1 cellular context compared by ENCODE assay signal in the genomic region with DNA sequence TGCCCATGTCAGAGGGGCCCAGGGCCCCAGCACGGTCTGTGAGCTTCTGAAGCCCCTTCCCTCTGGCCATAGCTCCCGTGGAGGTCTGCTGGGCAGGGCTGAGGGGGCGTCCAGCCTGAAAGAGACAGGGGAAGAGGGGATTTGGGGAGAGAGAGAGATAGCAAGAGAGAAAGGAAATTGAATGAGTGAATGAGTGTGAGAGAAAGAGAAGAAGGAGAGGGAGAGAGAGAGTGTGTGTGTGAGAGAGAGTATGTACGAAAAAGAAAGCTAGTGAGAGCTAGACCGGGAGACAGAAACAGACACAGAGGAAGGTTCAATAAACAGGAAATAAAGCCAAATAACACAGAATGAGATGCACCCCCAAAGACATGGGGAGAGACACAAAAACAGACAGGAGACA.
TF ChIP-seq lines count a peak whose summit lies in the region.

No MANE protein-coding gene starts in this region.

TF ChIP-seq in HepG2, 621 proteins besides CTCF, POLR2A, EP300 and RAD21:
- TF ChIP-seq ZBTB7B (CRISPR knock-in tag; IDR thresholded peaks at IDR 0.05) (no peak), KDM6A (CRISPR knock-in tag; IDR thresholded peaks at IDR 0.05; ENCODE audit: low read depth) (no peak), HNF4A (CRISPR knock-in tag; IDR thresholded peaks at IDR 0.05) (no peak), REXO4 (CRISPR knock-in tag; IDR thresholded peaks at IDR 0.05; ENCODE audit: borderline replicate concordance) (no peak), SALL2 (CRISPR knock-in tag; IDR thresholded peaks at IDR 0.05) (no peak), ZBTB20 (CRISPR knock-in tag; IDR thresholded peaks at IDR 0.05; ENCODE audit: borderline replicate concordance, low read depth) (no peak), FIP1L1 (IDR thresholded peaks at IDR 0.05; ENCODE audit: borderline replicate concordance, insufficient read depth, low read depth, low read length) (no peak), HOXA9 (CRISPR knock-in tag; IDR thresholded peaks at IDR 0.05; ENCODE audit: borderline replicate concordance) (no peak)
- TF ChIP-seq, protein P1, sequence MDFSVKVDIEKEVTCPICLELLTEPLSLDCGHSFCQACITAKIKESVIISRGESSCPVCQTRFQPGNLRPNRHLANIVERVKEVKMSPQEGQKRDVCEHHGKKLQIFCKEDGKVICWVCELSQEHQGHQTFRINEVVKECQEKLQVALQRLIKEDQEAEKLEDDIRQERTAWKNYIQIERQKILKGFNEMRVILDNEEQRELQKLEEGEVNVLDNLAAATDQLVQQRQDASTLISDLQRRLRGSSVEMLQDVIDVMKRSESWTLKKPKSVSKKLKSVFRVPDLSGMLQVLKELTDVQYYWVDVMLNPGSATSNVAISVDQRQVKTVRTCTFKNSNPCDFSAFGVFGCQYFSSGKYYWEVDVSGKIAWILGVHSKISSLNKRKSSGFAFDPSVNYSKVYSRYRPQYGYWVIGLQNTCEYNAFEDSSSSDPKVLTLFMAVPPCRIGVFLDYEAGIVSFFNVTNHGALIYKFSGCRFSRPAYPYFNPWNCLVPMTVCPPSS (IDR thresholded peaks at IDR 0.05) = no peak
- TF ChIP-seq, protein P2, sequence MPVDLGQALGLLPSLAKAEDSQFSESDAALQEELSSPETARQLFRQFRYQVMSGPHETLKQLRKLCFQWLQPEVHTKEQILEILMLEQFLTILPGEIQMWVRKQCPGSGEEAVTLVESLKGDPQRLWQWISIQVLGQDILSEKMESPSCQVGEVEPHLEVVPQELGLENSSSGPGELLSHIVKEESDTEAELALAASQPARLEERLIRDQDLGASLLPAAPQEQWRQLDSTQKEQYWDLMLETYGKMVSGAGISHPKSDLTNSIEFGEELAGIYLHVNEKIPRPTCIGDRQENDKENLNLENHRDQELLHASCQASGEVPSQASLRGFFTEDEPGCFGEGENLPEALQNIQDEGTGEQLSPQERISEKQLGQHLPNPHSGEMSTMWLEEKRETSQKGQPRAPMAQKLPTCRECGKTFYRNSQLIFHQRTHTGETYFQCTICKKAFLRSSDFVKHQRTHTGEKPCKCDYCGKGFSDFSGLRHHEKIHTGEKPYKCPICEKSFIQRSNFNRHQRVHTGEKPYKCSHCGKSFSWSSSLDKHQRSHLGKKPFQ (CRISPR knock-in tag; IDR thresholded peaks at IDR 0.05; ENCODE audit: insufficient replicate concordance) = no peak
- TF ChIP-seq, protein P3, sequence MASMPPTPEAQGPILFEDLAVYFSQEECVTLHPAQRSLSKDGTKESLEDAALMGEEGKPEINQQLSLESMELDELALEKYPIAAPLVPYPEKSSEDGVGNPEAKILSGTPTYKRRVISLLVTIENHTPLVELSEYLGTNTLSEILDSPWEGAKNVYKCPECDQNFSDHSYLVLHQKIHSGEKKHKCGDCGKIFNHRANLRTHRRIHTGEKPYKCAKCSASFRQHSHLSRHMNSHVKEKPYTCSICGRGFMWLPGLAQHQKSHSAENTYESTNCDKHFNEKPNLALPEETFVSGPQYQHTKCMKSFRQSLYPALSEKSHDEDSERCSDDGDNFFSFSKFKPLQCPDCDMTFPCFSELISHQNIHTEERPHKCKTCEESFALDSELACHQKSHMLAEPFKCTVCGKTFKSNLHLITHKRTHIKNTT (CRISPR knock-in tag; IDR thresholded peaks at IDR 0.05) = no peak
- TF ChIP-seq, protein P4, sequence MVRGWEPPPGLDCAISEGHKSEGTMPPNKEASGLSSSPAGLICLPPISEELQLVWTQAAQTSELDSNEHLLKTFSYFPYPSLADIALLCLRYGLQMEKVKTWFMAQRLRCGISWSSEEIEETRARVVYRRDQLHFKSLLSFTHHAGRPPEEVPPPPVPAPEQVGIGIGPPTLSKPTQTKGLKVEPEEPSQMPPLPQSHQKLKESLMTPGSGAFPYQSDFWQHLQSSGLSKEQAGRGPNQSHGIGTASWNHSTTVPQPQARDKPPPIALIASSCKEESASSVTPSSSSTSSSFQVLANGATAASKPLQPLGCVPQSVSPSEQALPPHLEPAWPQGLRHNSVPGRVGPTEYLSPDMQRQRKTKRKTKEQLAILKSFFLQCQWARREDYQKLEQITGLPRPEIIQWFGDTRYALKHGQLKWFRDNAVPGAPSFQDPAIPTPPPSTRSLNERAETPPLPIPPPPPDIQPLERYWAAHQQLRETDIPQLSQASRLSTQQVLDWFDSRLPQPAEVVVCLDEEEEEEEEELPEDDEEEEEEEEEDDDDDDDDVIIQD (CRISPR knock-in tag; IDR thresholded peaks at IDR 0.05; ENCODE audit: low read depth) = no peak
- TF ChIP-seq, protein P5, sequence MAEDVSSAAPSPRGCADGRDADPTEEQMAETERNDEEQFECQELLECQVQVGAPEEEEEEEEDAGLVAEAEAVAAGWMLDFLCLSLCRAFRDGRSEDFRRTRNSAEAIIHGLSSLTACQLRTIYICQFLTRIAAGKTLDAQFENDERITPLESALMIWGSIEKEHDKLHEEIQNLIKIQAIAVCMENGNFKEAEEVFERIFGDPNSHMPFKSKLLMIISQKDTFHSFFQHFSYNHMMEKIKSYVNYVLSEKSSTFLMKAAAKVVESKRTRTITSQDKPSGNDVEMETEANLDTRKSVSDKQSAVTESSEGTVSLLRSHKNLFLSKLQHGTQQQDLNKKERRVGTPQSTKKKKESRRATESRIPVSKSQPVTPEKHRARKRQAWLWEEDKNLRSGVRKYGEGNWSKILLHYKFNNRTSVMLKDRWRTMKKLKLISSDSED (CRISPR knock-in tag; IDR thresholded peaks at IDR 0.05) = no peak
- TF ChIP-seq, protein P6, sequence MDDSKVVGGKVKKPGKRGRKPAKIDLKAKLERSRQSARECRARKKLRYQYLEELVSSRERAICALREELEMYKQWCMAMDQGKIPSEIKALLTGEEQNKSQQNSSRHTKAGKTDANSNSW (CRISPR knock-in tag; IDR thresholded peaks at IDR 0.05; ENCODE audit: borderline replicate concordance) = no peak
- TF ChIP-seq, protein P7, sequence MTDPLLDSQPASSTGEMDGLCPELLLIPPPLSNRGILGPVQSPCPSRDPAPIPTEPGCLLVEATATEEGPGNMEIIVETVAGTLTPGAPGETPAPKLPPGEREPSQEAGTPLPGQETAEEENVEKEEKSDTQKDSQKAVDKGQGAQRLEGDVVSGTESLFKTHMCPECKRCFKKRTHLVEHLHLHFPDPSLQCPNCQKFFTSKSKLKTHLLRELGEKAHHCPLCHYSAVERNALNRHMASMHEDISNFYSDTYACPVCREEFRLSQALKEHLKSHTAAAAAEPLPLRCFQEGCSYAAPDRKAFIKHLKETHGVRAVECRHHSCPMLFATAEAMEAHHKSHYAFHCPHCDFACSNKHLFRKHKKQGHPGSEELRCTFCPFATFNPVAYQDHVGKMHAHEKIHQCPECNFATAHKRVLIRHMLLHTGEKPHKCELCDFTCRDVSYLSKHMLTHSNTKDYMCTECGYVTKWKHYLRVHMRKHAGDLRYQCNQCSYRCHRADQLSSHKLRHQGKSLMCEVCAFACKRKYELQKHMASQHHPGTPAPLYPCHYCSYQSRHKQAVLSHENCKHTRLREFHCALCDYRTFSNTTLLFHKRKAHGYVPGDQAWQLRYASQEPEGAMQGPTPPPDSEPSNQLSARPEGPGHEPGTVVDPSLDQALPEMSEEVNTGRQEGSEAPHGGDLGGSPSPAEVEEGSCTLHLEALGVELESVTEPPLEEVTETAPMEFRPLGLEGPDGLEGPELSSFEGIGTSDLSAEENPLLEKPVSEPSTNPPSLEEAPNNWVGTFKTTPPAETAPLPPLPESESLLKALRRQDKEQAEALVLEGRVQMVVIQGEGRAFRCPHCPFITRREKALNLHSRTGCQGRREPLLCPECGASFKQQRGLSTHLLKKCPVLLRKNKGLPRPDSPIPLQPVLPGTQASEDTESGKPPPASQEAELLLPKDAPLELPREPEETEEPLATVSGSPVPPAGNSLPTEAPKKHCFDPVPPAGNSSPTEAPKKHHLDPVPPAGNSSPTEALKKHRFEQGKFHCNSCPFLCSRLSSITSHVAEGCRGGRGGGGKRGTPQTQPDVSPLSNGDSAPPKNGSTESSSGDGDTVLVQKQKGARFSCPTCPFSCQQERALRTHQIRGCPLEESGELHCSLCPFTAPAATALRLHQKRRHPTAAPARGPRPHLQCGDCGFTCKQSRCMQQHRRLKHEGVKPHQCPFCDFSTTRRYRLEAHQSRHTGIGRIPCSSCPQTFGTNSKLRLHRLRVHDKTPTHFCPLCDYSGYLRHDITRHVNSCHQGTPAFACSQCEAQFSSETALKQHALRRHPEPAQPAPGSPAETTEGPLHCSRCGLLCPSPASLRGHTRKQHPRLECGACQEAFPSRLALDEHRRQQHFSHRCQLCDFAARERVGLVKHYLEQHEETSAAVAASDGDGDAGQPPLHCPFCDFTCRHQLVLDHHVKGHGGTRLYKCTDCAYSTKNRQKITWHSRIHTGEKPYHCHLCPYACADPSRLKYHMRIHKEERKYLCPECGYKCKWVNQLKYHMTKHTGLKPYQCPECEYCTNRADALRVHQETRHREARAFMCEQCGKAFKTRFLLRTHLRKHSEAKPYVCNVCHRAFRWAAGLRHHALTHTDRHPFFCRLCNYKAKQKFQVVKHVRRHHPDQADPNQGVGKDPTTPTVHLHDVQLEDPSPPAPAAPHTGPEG (CRISPR knock-in tag; IDR thresholded peaks at IDR 0.05) = no peak
- TF ChIP-seq, protein P8, sequence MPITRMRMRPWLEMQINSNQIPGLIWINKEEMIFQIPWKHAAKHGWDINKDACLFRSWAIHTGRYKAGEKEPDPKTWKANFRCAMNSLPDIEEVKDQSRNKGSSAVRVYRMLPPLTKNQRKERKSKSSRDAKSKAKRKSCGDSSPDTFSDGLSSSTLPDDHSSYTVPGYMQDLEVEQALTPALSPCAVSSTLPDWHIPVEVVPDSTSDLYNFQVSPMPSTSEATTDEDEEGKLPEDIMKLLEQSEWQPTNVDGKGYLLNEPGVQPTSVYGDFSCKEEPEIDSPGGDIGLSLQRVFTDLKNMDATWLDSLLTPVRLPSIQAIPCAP (CRISPR knock-in tag; IDR thresholded peaks at IDR 0.05; ENCODE audit: low read depth) = no peak
